Comparison of ENCODE assay signal across 12 cellular contexts in the genomic region with DNA sequence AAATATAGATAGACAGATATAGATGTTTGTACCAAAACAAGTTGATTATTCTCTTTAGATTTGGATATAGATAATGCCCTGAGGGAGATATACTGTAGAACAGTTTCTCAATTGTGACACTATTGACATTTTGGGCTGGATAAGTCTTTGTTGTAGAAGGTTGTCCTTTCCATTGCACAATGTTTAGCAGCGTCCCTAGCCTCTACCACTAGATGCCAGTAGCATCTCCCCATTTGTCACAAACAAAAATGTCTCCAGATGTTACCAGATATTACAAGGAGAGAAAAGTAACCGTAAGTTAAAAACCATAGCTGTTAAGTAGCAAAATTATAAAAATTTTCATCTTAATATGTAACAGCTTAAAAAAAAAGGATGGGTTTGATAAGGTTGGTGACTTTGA.
DNase-seq lines count a peak whose midpoint lies in the region; ATAC-seq and TF ChIP-seq lines count a peak whose summit lies in the region.
"Had no signal": no experiment of that assay in that cellular context is flagged by ENCODE, and none has a peak within 500 bp of the region (broad histone marks: within the 10 kb centered on the region; RNA-seq: fewer than 3 reads in every experiment).

No MANE protein-coding gene starts in this region.

- H3K27me3 ChIP-seq in adipocyte (replicated peaks; ENCODE audit: control insufficient read depth, insufficient read depth, low read length) (no peaks in the 10 kb centered on the region), kidney epithelial cell (ENCODE audit: control insufficient read depth, insufficient read depth, low read length) (no peaks in the 10 kb centered on the region)

- H3K4me3 ChIP-seq in adipocyte (ENCODE audit: low read length) (no peak overlapping the region), kidney epithelial cell (ENCODE audit: low read depth, low read length) (no peak overlapping the region)

- TF ChIP-seq CTCF in kidney epithelial cell (IDR thresholded peaks at IDR 0.05; ENCODE audit: insufficient read depth, low read length, poor library complexity, severe bottlenecking): peak; percentile 58

- no peaks in the 10 kb centered on the region for H3K9me3 ChIP-seq in adipocyte (ENCODE audit: control insufficient read depth, low read length)

- H3K36me3 ChIP-seq in adipocyte (ENCODE audit: control insufficient read depth, insufficient read depth, low read length, severe bottlenecking) (no peaks in the 10 kb centered on the region), kidney epithelial cell (ENCODE audit: control insufficient read depth, insufficient read depth, low read length) (no peaks in the 10 kb centered on the region)

- peaks cover 5% of the 10 kb centered on the region for H3K4me1 ChIP-seq in adipocyte (ENCODE audit: control insufficient read depth, insufficient read depth, low read length)

- H3K9ac ChIP-seq in adipocyte (ENCODE audit: low read length): peak overlapping the region; percentile 1

- DNase-seq in AG08395 (ENCODE audit: low spot score) (peak; percentile 3), HS-5 (ENCODE audit: low read depth) (peak; percentile 25), adipocyte (ENCODE audit: low read depth) (peak; percentile 76), kidney epithelial cell (ENCODE audit: low read depth) (no peak), activated gamma-delta T cell treated with Interleukin-2 at 50 U/mL for 16 hours (no peak), NCI-H1436 treated with DMSO at 0.1 percent for 48 hours (lab: John Stamatoyannopoulos, UW) (no peak)
- DNase-seq: effector CD4-positive, alpha-beta T cell; NCI-H2029 treated with DMSO at 0.1 percent for 48 hours; stimulated activated CD4-positive, alpha-beta T cell treated with anti-CD3 and anti-CD28 coated beads, Interleukin-1b, Interleukin-23, amount 100 ng/mL, for 48 hours; substantia nigra had no signal

- no peak for ATAC-seq in HG02981 (IDR thresholded peaks at IDR 0.05; ENCODE audit: unreplicated experiment)
- ATAC-seq in HG03342 (IDR thresholded peaks at IDR 0.05; ENCODE audit: unreplicated experiment): no peak

Comparison
In these comparisons a context has a peak if more than half of its experiments do, and no peak if none do; other contexts are left out.
1. DNase-seq: peak in AG08395 (single experiment), HS-5 (single experiment) and adipocyte (single experiment); none in kidney epithelial cell (single experiment), activated gamma-delta T cell treated with Interleukin-2 at 50 U/mL for 16 hours (single experiment) and NCI-H1436 treated with DMSO at 0.1 percent for 48 hours (single experiment).